11 cellular contexts compared by ENCODE assay signal in the genomic region with DNA sequence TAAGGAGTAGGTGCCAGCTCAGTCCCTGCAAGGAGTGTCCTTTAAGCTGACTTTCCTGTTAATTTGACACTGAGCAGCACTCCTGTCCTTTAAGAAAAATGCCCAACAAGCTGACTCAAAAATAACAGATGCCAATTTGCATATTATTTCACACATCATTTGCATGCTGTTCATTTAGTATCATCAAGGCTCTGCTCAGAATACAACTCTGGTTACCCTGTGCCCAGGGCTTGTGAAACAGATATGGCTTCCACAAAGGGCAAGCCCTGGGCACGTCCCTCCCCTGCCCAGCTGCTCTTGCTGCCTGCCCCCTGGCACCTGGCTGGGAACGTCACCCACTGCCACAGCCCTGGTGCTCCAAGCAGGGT. TPM values are rescaled to one million over a fixed set of nuclear protein-coding genes. Genes with fewer than 3 reads are reported as not detected.
DNase-seq lines count a peak whose midpoint lies in the region; ATAC-seq and TF ChIP-seq lines count a peak whose summit lies in the region.
"Had no signal": no experiment of that assay in that cellular context is flagged by ENCODE, and none has a peak within 500 bp of the region (broad histone marks: within the 10 kb centered on the region; RNA-seq: fewer than 3 reads in every experiment).

No MANE protein-coding gene starts in this region.

- POLR2A ChIA-PET in HEK293T (lab: Yijun Ruan, JAX): interaction anchor here (0.6 kb wide), 1 partner anchor 9 kb away, joined by 5 read pairs; no protein-coding TSS in a partner anchor

- peaks cover 0 to 2% of the 10 kb centered on the region in 2 donors for H3K4me1 ChIP-seq in lung (ENCODE audit: control insufficient read depth in 2 of 2, insufficient read depth in 2 of 2, low read length in 2 of 2)

- peak overlapping the region in 1 of 2 donors; percentile 19 for H3K27ac ChIP-seq in lung (ENCODE audit: low read depth in 1 of 2, low read length in 1 of 2)
- H3K27ac ChIP-seq in dorsolateral prefrontal cortex: peak overlapping the region in 2 of 59 donors; percentile 8 to 13
- no peak overlapping the region for H3K27ac ChIP-seq in brain microvascular endothelial cell
- H3K27ac ChIP-seq: hepatocyte, thoracic aorta had no signal

- no peak for TF ChIP-seq CTCF in lung (IDR thresholded peaks at IDR 0.05; ENCODE audit: control extremely low read depth, extremely low read depth)
- no peak for TF ChIP-seq CTCF in dorsolateral prefrontal cortex (IDR thresholded peaks at IDR 0.05 in 54 of 56, conservative IDR thresholded peaks at IDR 0.05 in 2 of 56; ENCODE audit: low read depth in 1 of 56, partially characterized antibody in 56 of 56)
- TF ChIP-seq CTCF in brain microvascular endothelial cell (IDR thresholded peaks at IDR 0.05; ENCODE audit: low read depth, low read length, missing control alignments): no peak

- intact Hi-C loops in dorsolateral prefrontal cortex (cut with DNase I): loop anchor here in 1 of 2 donors (10.0 kb wide), 1 partner anchor 85 kb away; no protein-coding TSS in a partner anchor
- intact Hi-C loops in head of caudate nucleus (cut with DNase I): no loop called here

- H3K9me3 ChIP-seq in lung (ENCODE audit: control insufficient read depth in 2 of 2, insufficient read depth in 1 of 2, low read length in 1 of 2): no peaks in the 10 kb centered on the region
- H3K9me3 ChIP-seq: thoracic aorta had no signal

- WGBS in lung, 2 donors: 49 to 69% methylated on average over 2 of the region's 2 CpGs

- TF ChIP-seq POLR2A in GM18505 (IDR thresholded peaks at IDR 0.05; ENCODE audit: borderline replicate concordance, extremely low read depth, insufficient read depth, insufficient read length): peak; percentile 77

- ATAC-seq in GM18505 (IDR thresholded peaks at IDR 0.05; ENCODE audit: unreplicated experiment) (peak; percentile 34), GM21360 (IDR thresholded peaks at IDR 0.05; ENCODE audit: unreplicated experiment) (peak; percentile 25), HG03175 (IDR thresholded peaks at IDR 0.05; ENCODE audit: unreplicated experiment) (peak; percentile 53), lung (ENCODE audit: insufficient read depth, low FRiP score) (peak; percentile 54)

- H3K27me3 ChIP-seq in lung (ENCODE audit: control insufficient read depth, insufficient read depth) (no peaks in the 10 kb centered on the region), dorsolateral prefrontal cortex (no peaks in the 10 kb centered on the region), brain microvascular endothelial cell (replicated peaks) (no peaks in the 10 kb centered on the region)
- H3K27me3 ChIP-seq: hepatocyte had no signal

- in situ Hi-C loops in brain microvascular endothelial cell (cut with HindIII; ENCODE audit: low pct_ligation_motif_present, low sequenced_read_pairs): no loop called here

- H3K36me3 ChIP-seq in lung (ENCODE audit: control insufficient read depth in 2 of 2, insufficient read depth in 2 of 2, low read length in 2 of 2) (no peaks in the 10 kb centered on the region), brain microvascular endothelial cell (replicated peaks) (no peaks in the 10 kb centered on the region)
- H3K36me3 ChIP-seq: thoracic aorta had no signal

- CTCF ChIA-PET in HEK293T (lab: Yijun Ruan, JAX): interaction anchor here (0.6 to 1.0 kb wide), 2 partner anchors 19 to 32 kb away, joined by 3 read pairs; no protein-coding TSS in a partner anchor

- DNase-seq in lung (ENCODE audit: low spot score) (peak; percentile 42), HEK293T (ENCODE audit: extremely low spot score) (no peak), dorsolateral prefrontal cortex (no peak), brain microvascular endothelial cell (no peak), head of caudate nucleus (no peak)
- DNase-seq: right cardiac atrium had no signal

- H3K4me3 ChIP-seq in lung: no peak overlapping the region
- no peak overlapping the region for H3K4me3 ChIP-seq in dorsolateral prefrontal cortex
- H3K4me3 ChIP-seq in brain microvascular endothelial cell (ENCODE audit: low read depth, low read length): no peak overlapping the region
- H3K4me3 ChIP-seq: hepatocyte, thoracic aorta had no signal

TF ChIP-seq in HEK293T, 16 proteins besides CTCF, POLR2A, EP300 and RAD21:
- TF ChIP-seq CTBP1 (IDR thresholded peaks at IDR 0.05; ENCODE audit: borderline replicate concordance) (no peak), ARNT (IDR thresholded peaks at IDR 0.05) (no peak), FOXA1 (IDR thresholded peaks at IDR 0.05) (no peak), TARDBP (IDR thresholded peaks at IDR 0.05) (no peak), BHLHE40 (IDR thresholded peaks at IDR 0.05; ENCODE audit: borderline replicate concordance) (no peak), ELF4 (IDR thresholded peaks at IDR 0.05) (no peak), SUZ12 (IDR thresholded peaks at IDR 0.05) (no peak), HDGF (IDR thresholded peaks at IDR 0.05; ENCODE audit: borderline replicate concordance) (no peak), LEF1 (IDR thresholded peaks at IDR 0.05; ENCODE audit: borderline replicate concordance) (no peak), ZNF384 (IDR thresholded peaks at IDR 0.05) (no peak), SP1 (IDR thresholded peaks at IDR 0.05) (no peak), L3MBTL2 (conservative IDR thresholded peaks at IDR 0.05) (no peak), FOXK2 (IDR thresholded peaks at IDR 0.05) (no peak), FOXM1 (IDR thresholded peaks at IDR 0.05; ENCODE audit: borderline replicate concordance) (no peak)
- TF ChIP-seq, protein P1, sequence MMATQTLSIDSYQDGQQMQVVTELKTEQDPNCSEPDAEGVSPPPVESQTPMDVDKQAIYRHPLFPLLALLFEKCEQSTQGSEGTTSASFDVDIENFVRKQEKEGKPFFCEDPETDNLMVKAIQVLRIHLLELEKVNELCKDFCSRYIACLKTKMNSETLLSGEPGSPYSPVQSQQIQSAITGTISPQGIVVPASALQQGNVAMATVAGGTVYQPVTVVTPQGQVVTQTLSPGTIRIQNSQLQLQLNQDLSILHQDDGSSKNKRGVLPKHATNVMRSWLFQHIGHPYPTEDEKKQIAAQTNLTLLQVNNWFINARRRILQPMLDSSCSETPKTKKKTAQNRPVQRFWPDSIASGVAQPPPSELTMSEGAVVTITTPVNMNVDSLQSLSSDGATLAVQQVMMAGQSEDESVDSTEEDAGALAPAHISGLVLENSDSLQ (IDR thresholded peaks at IDR 0.05): no peak

RNA-seq across cellular contexts. Expression of gene KCNN3, which starts 10.3 kb away (rescaled TPM):
- 1 to 10 TPM; 3.2 to 4.9 TPM for total RNA-seq in lung
- polyA plus RNA-seq in lung: under 1 TPM; 0.47 to 0.55 TPM
- total RNA-seq in dorsolateral prefrontal cortex: 10 to 100 TPM; 14.9 to 97.0 (median 32.4) TPM
